ENCODE assay signal across 8 cellular contexts in the genomic region with DNA sequence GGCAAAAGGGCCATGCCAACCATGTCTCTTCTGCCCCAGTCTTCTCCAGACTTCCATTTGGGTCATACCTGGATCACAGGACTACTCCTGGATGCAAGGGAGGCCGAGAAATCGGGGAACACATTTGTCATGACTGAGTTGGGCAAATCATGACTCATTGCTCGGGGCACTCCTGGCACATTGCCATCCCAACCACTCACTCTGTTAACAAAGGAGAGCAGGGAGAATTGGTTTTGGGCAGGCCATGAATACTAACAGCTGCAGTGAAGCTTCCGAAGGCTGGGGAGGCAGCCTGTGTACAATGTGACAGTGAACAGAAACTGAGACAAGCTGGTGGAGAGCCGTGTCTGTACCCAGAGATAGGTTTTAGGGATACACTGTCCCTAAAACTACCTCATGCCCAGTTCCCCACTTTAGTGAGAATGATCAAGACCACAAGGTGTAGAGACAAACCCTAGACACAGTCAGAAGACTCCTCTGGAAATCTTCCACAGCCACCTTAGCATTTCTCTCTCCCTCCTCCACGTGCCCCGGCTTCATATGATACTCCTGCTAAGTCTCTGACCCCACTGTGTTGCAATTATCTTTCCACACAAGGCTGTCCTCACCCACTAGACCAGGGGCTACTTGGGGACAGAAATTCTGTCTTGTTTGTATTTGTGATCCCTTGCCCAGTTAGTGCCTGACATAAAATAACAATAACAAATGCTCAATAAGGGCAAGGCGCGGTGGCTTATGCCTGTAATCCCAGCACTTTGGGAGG. TPM values are rescaled to one million over a fixed set of nuclear protein-coding genes. Genes with fewer than 3 reads are reported as not detected.
DNase-seq lines count a peak whose midpoint lies in the region; ATAC-seq and TF ChIP-seq lines count a peak whose summit lies in the region.

No MANE protein-coding gene starts in this region.

- H3K4me3 Mint-ChIP-seq in activated naive CD8-positive, alpha-beta T cell treated with anti-CD3 and anti-CD28 coated beads, Interleukin-2, amount 50 U/mL, for 24 hours = no peak overlapping the region

- H3K9me3 ChIP-seq in HCT116 (ENCODE audit: control insufficient read depth in 1 of 2, insufficient read depth in 1 of 2, low read depth in 1 of 2, low read length in 2 of 2) = no peaks in the 10 kb centered on the region
- no peaks in the 10 kb centered on the region for H3K9me3 ChIP-seq in gastrocnemius medialis

- H3K27me3 ChIP-seq in HCT116 (ENCODE audit: insufficient read depth, low read length) (no peaks in the 10 kb centered on the region), gastrocnemius medialis (no peaks in the 10 kb centered on the region)

- TF ChIP-seq CTCF in HCT116 (IDR thresholded peaks at IDR 0.05 in 2 of 3, conservative IDR thresholded peaks at IDR 0.05 in 1 of 3; ENCODE audit: borderline replicate concordance in 1 of 3, insufficient read depth in 1 of 3, low read depth in 2 of 3, low read length in 2 of 3) (no peak), gastrocnemius medialis (IDR thresholded peaks at IDR 0.05 in 4 of 5, conservative IDR thresholded peaks at IDR 0.05 in 1 of 5) (no peak)

- POLR2A ChIA-PET in HCT116 (lab: Charles Lee) = no interaction called here

- no peak overlapping the region for H3K27ac ChIP-seq in HCT116 (ENCODE audit: low read depth, low read length)
- H3K27ac ChIP-seq in gastrocnemius medialis = peak overlapping the region; percentile 61 to 83 (median 78)

- TF ChIP-seq RAD21 in HCT116 (IDR thresholded peaks at IDR 0.05; ENCODE audit: low read depth) = no peak

- H3K4me3 ChIP-seq in HCT116 (replicated peaks in 1 of 2; ENCODE audit: low read depth in 1 of 2, low read length in 2 of 2) (no peak overlapping the region), gastrocnemius medialis (no peak overlapping the region)

- in situ Hi-C loops in gastrocnemius medialis (cut with MboI; ENCODE audit: low sequenced_read_pairs in 4 of 4) = no loop called here

- H3K36me3 Mint-ChIP-seq in activated naive CD8-positive, alpha-beta T cell treated with anti-CD3 and anti-CD28 coated beads, Interleukin-2, amount 50 U/mL, for 24 hours (ENCODE audit: low read depth) = no peaks in the 10 kb centered on the region

- ATAC-seq in HCT116 (peak; percentile 37), gastrocnemius medialis (peak; percentile 96 to 97), HG03520 (IDR thresholded peaks at IDR 0.05; ENCODE audit: unreplicated experiment) (no peak)
- ATAC-seq in activated naive CD8-positive, alpha-beta T cell treated with anti-CD3 and anti-CD28 coated beads, Interleukin-2, amount 50 U/mL, for 24 hours = no peak

- intact Hi-C loops in HCT116 (cut with micrococcal nuclease) = no loop called here
- intact Hi-C loops in gastrocnemius medialis (cut with DNase I; ENCODE audit: low total_unique reads) = loop anchor here (1.0 to 2.0 kb wide), 2 partner anchors 42 to 82 kb away; partner anchors contain the start of gene BMF

- H3K9me2 ChIP-seq in HCT116 (ENCODE audit: insufficient read depth) = no peaks in the 10 kb centered on the region

- no peaks in the 10 kb centered on the region for H3K4me1 Mint-ChIP-seq in activated naive CD8-positive, alpha-beta T cell treated with anti-CD3 and anti-CD28 coated beads, Interleukin-2, amount 50 U/mL, for 24 hours

- CTCF ChIA-PET in HCT116 (lab: Charles Lee) = no interaction called here

- H2AFZ ChIP-seq in HCT116 (ENCODE audit: low read depth, low read length, poor library complexity, severe bottlenecking) = peak overlapping the region; percentile 10

- H3K9ac ChIP-seq in HCT116 (ENCODE audit: low read length) = no peak overlapping the region

- H3K36me3 ChIP-seq in HCT116 (ENCODE audit: control insufficient read depth in 1 of 2, insufficient read depth in 2 of 2, low read length in 2 of 2) (no peaks in the 10 kb centered on the region), gastrocnemius medialis (no peaks in the 10 kb centered on the region)

- no peaks in the 10 kb centered on the region for H3K9me3 Mint-ChIP-seq in activated naive CD8-positive, alpha-beta T cell treated with anti-CD3 and anti-CD28 coated beads, Interleukin-2, amount 50 U/mL, for 24 hours

- no TSS peak for BruUV-seq in HCT116 (replicated peaks; lab: Mats Ljungman, UMichigan)

- RAD21 ChIA-PET in HCT116 (lab: Charles Lee; ENCODE audit: low non-redundant PET in 1 of 2, low total read pairs in 2 of 2, uncharacterized antibody in 2 of 2, unreplicated experiment in 2 of 2) = no interaction called here

- H3K27ac Mint-ChIP-seq in activated naive CD8-positive, alpha-beta T cell treated with anti-CD3 and anti-CD28 coated beads, Interleukin-2, amount 50 U/mL, for 24 hours = no peak overlapping the region

- H3K4me1 ChIP-seq in HCT116 (ENCODE audit: control insufficient read depth in 1 of 2, insufficient read depth in 2 of 2, low read length in 2 of 2) (peaks cover 28 to 39% of the 10 kb centered on the region in 2 experiments), gastrocnemius medialis (peaks cover 18 to 22% of the 10 kb centered on the region in 2 donors)

- H3K27me3 Mint-ChIP-seq in activated naive CD8-positive, alpha-beta T cell treated with anti-CD3 and anti-CD28 coated beads, Interleukin-2, amount 50 U/mL, for 24 hours = peaks cover 2% of the 10 kb centered on the region

- H3K4me2 ChIP-seq in HCT116 (ENCODE audit: low read length) = peak overlapping the region; percentile 67

- peak; percentile 31 for DNase-seq in HCT116 (ENCODE audit: low read depth, low spot score)
- peak; percentile 50 for DNase-seq in NCI-H510A (lab: John Stamatoyannopoulos, UW)
- peak; percentile 5 to 69 for DNase-seq in dermis microvascular lymphatic vessel endothelial cell (ENCODE audit: low read depth in 2 of 2)
- peak; percentile 64 to 82 for DNase-seq in gastrocnemius medialis
- DNase-seq in stimulated activated CD4-positive, alpha-beta T cell treated with anti-CD3 and anti-CD28 coated beads, Interleukin-1b, Interleukin-23, amount 100 ng/mL, for 48 hours = no peak
- DNase-seq in activated naive CD8-positive, alpha-beta T cell treated with anti-CD3 and anti-CD28 coated beads, Interleukin-2, amount 50 U/mL, for 24 hours = no peak
- DNase-seq in GM03348 (ENCODE audit: low spot score) = no peak

- H3K79me2 ChIP-seq in HCT116 (ENCODE audit: insufficient read depth, low read length) = no peaks in the 10 kb centered on the region

- no peaks in the 10 kb centered on the region for H4K20me1 ChIP-seq in HCT116 (ENCODE audit: insufficient read depth)

- no peak for TF ChIP-seq POLR2A in HCT116 (IDR thresholded peaks at IDR 0.05; ENCODE audit: borderline replicate concordance, extremely low read depth, insufficient read depth, insufficient read length)
- TF ChIP-seq POLR2A in gastrocnemius medialis (IDR thresholded peaks at IDR 0.05) = no peak

TF ChIP-seq in HCT116, 20 proteins besides CTCF, POLR2A, EP300 and RAD21 (continues in another document):
- TF ChIP-seq EZH2 (IDR thresholded peaks at IDR 0.05) (no peak), CBX3 (IDR thresholded peaks at IDR 0.05; ENCODE audit: low read depth) (peak; percentile 54; the same call in 1 of the 2 replicates), CEBPB (IDR thresholded peaks at IDR 0.05; ENCODE audit: low read depth) (0 out of 2 replicates have a peak, but pooled peaks have one; percentile 44), ZNF274 (IDR thresholded peaks at IDR 0.05; ENCODE audit: low read depth, low read length) (no peak), FOSL1 (IDR thresholded peaks at IDR 0.05; ENCODE audit: low read depth) (peak; percentile 63; the same call in 1 of the 2 replicates), ATF3 (IDR thresholded peaks at IDR 0.05) (no peak), ZFX (IDR thresholded peaks at IDR 0.05) (no peak), TCF7L2 (IDR thresholded peaks at IDR 0.05; ENCODE audit: borderline replicate concordance, extremely low read depth, insufficient read depth, insufficient read length) (no peak), POLR2AphosphoS5 (IDR thresholded peaks at IDR 0.05; ENCODE audit: low read depth, low read length) (peak; percentile 27; the same call in 1 of the 2 replicates), ELF1 (IDR thresholded peaks at IDR 0.05; ENCODE audit: borderline replicate concordance, low read depth) (no peak), SP1 (IDR thresholded peaks at IDR 0.05; ENCODE audit: low read depth) (peak; percentile 38; the same call in 1 of the 2 replicates), JUND (IDR thresholded peaks at IDR 0.05) (peak; percentile 38), SIN3A (IDR thresholded peaks at IDR 0.05; ENCODE audit: low read depth) (no peak)

RNA-seq across cellular contexts. Expression of gene BUB1B, which starts 10.5 kb away (rescaled TPM):
- total RNA-seq in HCT116 (2021; ENCODE audit: unreplicated experiment) = 92.9 TPM
- polyA plus RNA-seq in HCT116 (2012) = 51.8 and 55.3 TPM in 2 replicates
- total RNA-seq in dermis microvascular lymphatic vessel endothelial cell = 8.5 and 20.2 TPM in 2 replicates
- total RNA-seq in gastrocnemius medialis = 1 to 10 TPM in 1 of 4 donors, under 1 TPM in 1, not detected in 2; 0.51 to 1.8 TPM

RNA-seq across cellular contexts. Expression of gene BMF, which starts 41.7 kb away (rescaled TPM):
- total RNA-seq in HCT116 (2021; ENCODE audit: unreplicated experiment) (1.0 TPM), dermis microvascular lymphatic vessel endothelial cell (4.1 and 7.0 TPM in 2 replicates), gastrocnemius medialis (10 to 100 TPM in 1 of 4 donors, 1 to 10 TPM in 2, under 1 TPM in 1; 0.82 to 11.6 (median 3.2) TPM)
- polyA plus RNA-seq in HCT116 (2012) = 0.59 and 0.76 TPM in 2 replicates

Comparison
In these comparisons a context has a peak if more than half of its experiments do, and no peak if none do; other contexts are left out.
1. ATAC-seq: peak in HCT116 (single experiment) and gastrocnemius medialis (2 of 2); none in HG03520 (single experiment) and activated naive CD8-positive, alpha-beta T cell treated with anti-CD3 and anti-CD28 coated beads, Interleukin-2, amount 50 U/mL, for 24 hours (single experiment).
2. DNase-seq: peak in HCT116 (single experiment), NCI-H510A (single experiment), dermis microvascular lymphatic vessel endothelial cell (2 of 2) and gastrocnemius medialis (2 of 2); none in stimulated activated CD4-positive, alpha-beta T cell treated with anti-CD3 and anti-CD28 coated beads, Interleukin-1b, Interleukin-23, amount 100 ng/mL, for 48 hours (single experiment), activated naive CD8-positive, alpha-beta T cell treated with anti-CD3 and anti-CD28 coated beads, Interleukin-2, amount 50 U/mL, for 24 hours (single experiment) and GM03348 (single experiment).